10 cellular contexts compared by ENCODE assay signal in genomic region chr9:123301936-123302335, GRCh38. TPM values are rescaled to one million over a fixed set of nuclear protein-coding genes. Genes with fewer than 3 reads are reported as not detected.
A peak's percentile ranks its signal among the peaks of the same experiment; 100 is the strongest.
DNase-seq lines count a peak whose midpoint lies in the region; ATAC-seq, FAIRE-seq and TF ChIP-seq lines count a peak whose summit lies in the region.
"Not testable (repeated sequence)": the region's sequence is repeated elsewhere in the genome, so short reads cannot be mapped to it uniquely, and the experiment has no call there.
"Had no signal": no experiment of that assay in that cellular context is flagged by ENCODE, and none has a peak within 500 bp of the region (broad histone marks: within the 10 kb centered on the region; RNA-seq: fewer than 3 reads in every experiment).

No MANE protein-coding gene starts in this region.

- peaks cover 39% of the 10 kb centered on the region for H3K4me1 Mint-ChIP-seq in CD4-positive, alpha-beta T cell (ENCODE audit: low read depth)
- H3K4me1 Mint-ChIP-seq in T-helper 17 cell = peaks cover 12% of the 10 kb centered on the region
- H3K4me1 Mint-ChIP-seq in activated naive CD8-positive, alpha-beta T cell (ENCODE audit: low read depth) = peaks cover 36% of the 10 kb centered on the region
- H3K4me1 Mint-ChIP-seq in naive thymus-derived CD4-positive, alpha-beta T cell = peaks cover 28 to 67% (median 64%) of the 10 kb centered on the region in 7 donors

- not testable (repeated sequence) for H3K36me3 ChIP-seq in endothelial cell of umbilical vein (ENCODE audit: control insufficient read depth in 2 of 2, extremely low read depth in 1 of 2, insufficient read depth in 2 of 2, low read length in 2 of 2); naive thymus-derived CD4-positive, alpha-beta T cell (ENCODE audit: control insufficient read depth in 2 of 3, insufficient read depth in 3 of 3, low read length in 3 of 3)

- H3K9me3 ChIP-seq in CD4-positive, alpha-beta T cell (ENCODE audit: control insufficient read depth, low read length); T-helper 17 cell (ENCODE audit: control insufficient read depth, low read length, poor library complexity, severe bottlenecking); endothelial cell of umbilical vein (replicated peaks; ENCODE audit: control insufficient read depth, insufficient read depth, low read length); naive thymus-derived CD4-positive, alpha-beta T cell (ENCODE audit: control insufficient read depth in 2 of 3, low read length in 3 of 3): not testable (repeated sequence)

- H3K4me3 Mint-ChIP-seq in CD4-positive, alpha-beta T cell; T-helper 17 cell: not testable (repeated sequence)
- H3K4me3 Mint-ChIP-seq in activated naive CD8-positive, alpha-beta T cell = peak overlapping the region; percentile 39
- H3K4me3 Mint-ChIP-seq in naive thymus-derived CD4-positive, alpha-beta T cell = peak overlapping the region in 8 of 10 donors; percentile 0 to 78 (median 68)

- DNase-seq in CD4-positive, alpha-beta T cell; Jurkat, Clone E6-1 (ENCODE audit: low read depth, low spot score); T-helper 17 cell; endothelial cell of umbilical vein (ENCODE audit: low read depth, low spot score); naive thymus-derived CD4-positive, alpha-beta T cell: not testable (repeated sequence)
- DNase-seq in posterior vena cava (ENCODE audit: low spot score) = peak; percentile 46

- peak overlapping the region; percentile 38; the same call in 1 of the 2 replicates for H3K4me3 ChIP-seq in Jurkat, Clone E6-1 (ENCODE audit: low read length)
- H3K4me3 ChIP-seq in endothelial cell of umbilical vein (replicated peaks in 1 of 3; ENCODE audit: insufficient read depth in 1 of 3, low read depth in 1 of 3, low read length in 3 of 3); naive thymus-derived CD4-positive, alpha-beta T cell (ENCODE audit: low read length): not testable (repeated sequence)

- not testable (repeated sequence) for H3K79me2 ChIP-seq in endothelial cell of umbilical vein (ENCODE audit: control insufficient read depth, insufficient read depth, low read length)

- not testable (repeated sequence) for H3K4me1 ChIP-seq in endothelial cell of umbilical vein (ENCODE audit: control insufficient read depth, extremely low read depth, insufficient read depth, low read length)
- peaks cover 16 to 35% of the 10 kb centered on the region in 2 donors for H3K4me1 ChIP-seq in naive thymus-derived CD4-positive, alpha-beta T cell (ENCODE audit: control insufficient read depth in 2 of 2, insufficient read depth in 2 of 2, low read length in 2 of 2)

- not testable (repeated sequence) for H3K9me1 ChIP-seq in endothelial cell of umbilical vein (replicated peaks; ENCODE audit: control insufficient read depth, extremely low read depth, insufficient read depth, low read length)

- not testable (repeated sequence) for FAIRE-seq in endothelial cell of umbilical vein (lab: Jason Lieb, UNC)

- not testable (repeated sequence) for H3K27me3 ChIP-seq in CD4-positive, alpha-beta T cell (ENCODE audit: control insufficient read depth, insufficient read depth, low read length); endothelial cell of umbilical vein (ENCODE audit: control insufficient read depth in 2 of 2, insufficient read depth in 2 of 2, low read length in 2 of 2); naive thymus-derived CD4-positive, alpha-beta T cell (ENCODE audit: control insufficient read depth in 2 of 2, insufficient read depth in 2 of 2, low read length in 2 of 2)

- dilution Hi-C loops in endothelial cell of umbilical vein (cut with MboI; ENCODE audit: extremely low pct_ligation_motif_present, low sequenced_read_pairs) = not testable (repeated sequence)

- H3K4me2 ChIP-seq in endothelial cell of umbilical vein (ENCODE audit: insufficient read depth, low read length) = not testable (repeated sequence)

- H3K9ac ChIP-seq in endothelial cell of umbilical vein (replicated peaks; ENCODE audit: extremely low read depth, insufficient read depth, low read length) = not testable (repeated sequence)

- intact Hi-C loops in CD4-positive, alpha-beta T cell (cut with DNase I, micrococcal nuclease); endothelial cell of umbilical vein (cut with micrococcal nuclease); posterior vena cava (cut with DNase I): not testable (repeated sequence)
- intact Hi-C loops in naive thymus-derived CD4-positive, alpha-beta T cell (cut with micrococcal nuclease) = loop anchor here in 1 of 2 donors (5.0 kb wide), 1 partner anchor 35 kb away; no protein-coding TSS in a partner anchor

- not testable (repeated sequence) for H3K27ac ChIP-seq in CD4-positive, alpha-beta T cell (ENCODE audit: low read depth, low read length); endothelial cell of umbilical vein (ENCODE audit: insufficient read depth, low read depth, low read length); naive thymus-derived CD4-positive, alpha-beta T cell (ENCODE audit: low read depth, low read length)

- TF ChIP-seq POLR2A in endothelial cell of umbilical vein (IDR thresholded peaks at IDR 0.05; ENCODE audit: low read depth, low read length) = not testable (repeated sequence)

- TF ChIP-seq CTCF in CD4-positive, alpha-beta T cell (IDR thresholded peaks at IDR 0.05); endothelial cell of umbilical vein (IDR thresholded peaks at IDR 0.05; ENCODE audit: extremely low read depth in 1 of 2, insufficient read depth in 1 of 2, low read depth in 1 of 2, low read length in 2 of 2): not testable (repeated sequence)

- H2AFZ ChIP-seq in endothelial cell of umbilical vein (ENCODE audit: low read depth, low read length) = not testable (repeated sequence)

- not testable (repeated sequence) for H4K20me1 ChIP-seq in endothelial cell of umbilical vein (replicated peaks; ENCODE audit: control insufficient read depth, extremely low read depth, insufficient read depth, low read length)

- H3K27ac Mint-ChIP-seq in CD4-positive, alpha-beta T cell = peak overlapping the region; percentile 84
- H3K27ac Mint-ChIP-seq in T-helper 17 cell = peak overlapping the region; percentile 30
- H3K27ac Mint-ChIP-seq in activated naive CD8-positive, alpha-beta T cell = not testable (repeated sequence)
- H3K27ac Mint-ChIP-seq in naive thymus-derived CD4-positive, alpha-beta T cell = peak overlapping the region in 8 of 9 donors; percentile 83 to 98 (median 89)

- H3K36me3 Mint-ChIP-seq in CD4-positive, alpha-beta T cell (ENCODE audit: low read depth); T-helper 17 cell (ENCODE audit: low read depth); activated naive CD8-positive, alpha-beta T cell; naive thymus-derived CD4-positive, alpha-beta T cell: not testable (repeated sequence)

- not testable (repeated sequence) for ATAC-seq in CD4-positive, alpha-beta T cell (ENCODE audit: poor library complexity); T-helper 17 cell; naive thymus-derived CD4-positive, alpha-beta T cell

- POLR2A ChIA-PET in CD4-positive, alpha-beta T cell (lab: Charles Lee) = interaction anchor here (1.1 kb wide), 1 partner anchor 22 kb away, joined by 3 read pairs; no protein-coding TSS in a partner anchor
- POLR2A ChIA-PET in endothelial cell of umbilical vein (lab: Charles Lee) = not testable (repeated sequence)
- POLR2A ChIA-PET in naive thymus-derived CD4-positive, alpha-beta T cell (lab: Charles Lee) = interaction anchor here (1.3 kb wide), 1 partner anchor 37 kb away, joined by 5 read pairs; no protein-coding TSS in a partner anchor

- not testable (repeated sequence) for BruUV-seq in endothelial cell of umbilical vein (replicated peaks; lab: Mats Ljungman, UMichigan)

- CTCF ChIA-PET in CD4-positive, alpha-beta T cell (lab: Charles Lee); endothelial cell of umbilical vein (lab: Charles Lee); naive thymus-derived CD4-positive, alpha-beta T cell (lab: Charles Lee): not testable (repeated sequence)

- H3K27me3 Mint-ChIP-seq in CD4-positive, alpha-beta T cell; T-helper 17 cell; activated naive CD8-positive, alpha-beta T cell; naive thymus-derived CD4-positive, alpha-beta T cell: not testable (repeated sequence)

- not testable (repeated sequence) for H3K9me3 Mint-ChIP-seq in CD4-positive, alpha-beta T cell; activated naive CD8-positive, alpha-beta T cell (ENCODE audit: low read depth); naive thymus-derived CD4-positive, alpha-beta T cell

RNA-seq across cellular contexts. Expression of gene STRBP, which starts 33.5 kb away (rescaled TPM):
- total RNA-seq in CD4-positive, alpha-beta T cell = 10 to 100 TPM; 10.9 to 12.0 TPM
- polyA plus RNA-seq in Jurkat, Clone E6-1 (2012; ENCODE audit: insufficient read depth, insufficient read length) = 73.3 TPM
- total RNA-seq in T-helper 17 cell (10 to 100 TPM; 11.1 to 15.4 TPM), endothelial cell of umbilical vein (14.8 and 15.4 TPM in 2 replicates), posterior vena cava (1 to 10 TPM; 3.7 to 7.9 TPM)
- polyA plus RNA-seq in endothelial cell of umbilical vein = 3.3 and 7.7 TPM in 2 replicates
- polyA plus RNA-seq in endothelial cell of umbilical vein (2011; cell fraction: cytosol; rRNA removed) = 6.0 and 7.3 TPM in 2 replicates
- 8.4 and 9.3 TPM in 2 replicates for polyA plus RNA-seq in endothelial cell of umbilical vein (2011; cell fraction: nucleus; rRNA removed)
- 9.6 and 9.9 TPM in 2 replicates for polyA plus RNA-seq in endothelial cell of umbilical vein (2012)
- 7.4 and 11.2 TPM in 2 replicates for polyA minus RNA-seq in endothelial cell of umbilical vein
- polyA minus RNA-seq in endothelial cell of umbilical vein (2011; cell fraction: cytosol; rRNA and poly(A)+ RNA removed) = 22.2 TPM
- polyA minus RNA-seq in endothelial cell of umbilical vein (2011; cell fraction: nucleus; rRNA and poly(A)+ RNA removed) = 12.1 and 15.3 TPM in 2 replicates
- 10 to 100 TPM; 14.5 to 28.8 (median 17.5) TPM for total RNA-seq in naive thymus-derived CD4-positive, alpha-beta T cell
- 10 to 100 TPM; 20.6 to 22.3 TPM for polyA plus RNA-seq in naive thymus-derived CD4-positive, alpha-beta T cell

RNA-seq across cellular contexts. Expression of gene CRB2, which starts 54.1 kb away (rescaled TPM):
- total RNA-seq in CD4-positive, alpha-beta T cell = not detected
- polyA plus RNA-seq in Jurkat, Clone E6-1 (2012; ENCODE audit: insufficient read depth, insufficient read length) = not detected
- total RNA-seq in T-helper 17 cell (not detected), endothelial cell of umbilical vein (not detected in 2 replicates), posterior vena cava (under 1 TPM in 1 of 2 donors, not detected in 1; 0.05 TPM)
- polyA plus RNA-seq in endothelial cell of umbilical vein = not detected in 2 replicates
- not detected in 2 replicates for polyA plus RNA-seq in endothelial cell of umbilical vein (2011; cell fraction: cytosol; rRNA removed)
- not detected in 2 replicates for polyA plus RNA-seq in endothelial cell of umbilical vein (2011; cell fraction: nucleus; rRNA removed)
- not detected in 2 replicates for polyA plus RNA-seq in endothelial cell of umbilical vein (2012)
- not detected in 2 replicates for polyA minus RNA-seq in endothelial cell of umbilical vein
- not detected for polyA minus RNA-seq in endothelial cell of umbilical vein (2011; cell fraction: cytosol; rRNA and poly(A)+ RNA removed)
- polyA minus RNA-seq in endothelial cell of umbilical vein (2011; cell fraction: nucleus; rRNA and poly(A)+ RNA removed) = not detected in 2 replicates
- total RNA-seq in naive thymus-derived CD4-positive, alpha-beta T cell = not detected
- polyA plus RNA-seq in naive thymus-derived CD4-positive, alpha-beta T cell = not detected
- total RNA-seq: CD4-positive, CD25-positive, alpha-beta regulatory T cell; HFFc6 had no signal
- polyA plus RNA-seq: AG04450 had no signal
